Comparison of ENCODE assay signal across 21 cellular contexts in the genomic region with DNA sequence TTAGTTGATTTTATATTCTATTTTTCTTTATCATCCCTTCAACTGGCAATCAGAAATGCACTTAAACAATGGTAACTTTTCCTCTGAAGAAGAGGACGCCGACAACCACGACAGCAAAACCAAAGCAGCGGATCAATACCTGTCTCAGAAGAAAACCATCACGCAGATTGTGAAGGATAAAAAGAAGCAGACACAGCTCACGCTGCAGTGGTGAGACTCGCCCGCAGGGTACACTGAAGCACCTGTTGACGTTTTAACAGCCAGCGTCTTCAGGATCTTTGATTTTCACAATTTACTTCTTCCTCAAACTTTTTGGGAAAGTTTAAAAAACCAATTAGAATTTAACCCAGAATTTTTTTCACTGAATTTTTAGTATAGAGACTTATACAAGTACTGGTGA. TPM values are rescaled to one million over a fixed set of nuclear protein-coding genes. Genes with fewer than 3 reads are reported as not detected.
A peak's percentile ranks its signal among the peaks of the same experiment; 100 is the strongest.
DNase-seq lines count a peak whose midpoint lies in the region; ATAC-seq, FAIRE-seq and TF ChIP-seq lines count a peak whose summit lies in the region.
"Had no signal": no experiment of that assay in that cellular context is flagged by ENCODE, and none has a peak within 500 bp of the region (broad histone marks: within the 10 kb centered on the region; RNA-seq: fewer than 3 reads in every experiment).

No MANE protein-coding gene starts in this region.

- CTCF ChIA-PET in K562 (lab: Yijun Ruan, JAX; ENCODE audit: low intra/inter-chr PET ratio): no interaction called here

- H3K36me3 Mint-ChIP-seq in mesothelial cell of epicardium: no peaks in the 10 kb centered on the region
- H3K36me3 Mint-ChIP-seq: activated CD8-positive, alpha-beta memory T cell treated with anti-CD3 and anti-CD28 coated beads, Interleukin-2, amount 10 ng/mL, durations not matched to agents 7 days and 5 days had no signal

- no peak overlapping the region for H3K4me2 ChIP-seq in K562 (ENCODE audit: insufficient read depth, low read length)

- POLR2A ChIA-PET in K562 (lab: Yijun Ruan, JAX): interaction anchor here (0.8 kb wide), 1 partner anchor 127 kb away, joined by 4 read pairs; no protein-coding TSS in a partner anchor

- H3K4me3 ChIP-seq in GM08714 (ENCODE audit: low read length) (peak overlapping the region; percentile 22; the same call in 1 of the 2 replicates), K562 (no peak overlapping the region)
- H3K4me3 ChIP-seq: uterus had no signal

- no peaks in the 10 kb centered on the region for H3K9me1 ChIP-seq in K562 (ENCODE audit: control insufficient read depth, insufficient read depth, low read length)

- DNase-seq in COLO668 (lab: John Stamatoyannopoulos, UW; ENCODE audit: unreplicated experiment): peak; percentile 15
- no peak for DNase-seq in K562 (ENCODE audit: extremely low read depth in 1 of 4, low spot score in 3 of 4)
- DNase-seq in mesothelial cell of epicardium (ENCODE audit: low spot score in 2 of 2, unreplicated experiment in 2 of 2): no peak
- DNase-seq in middle frontal gyrus (ENCODE audit: extremely low spot score, low spot score): no peak
- no peak for DNase-seq in NCI-H2227 (lab: John Stamatoyannopoulos, UW; ENCODE audit: unreplicated experiment)
- DNase-seq in activated effector memory CD4-positive, alpha-beta T cell treated with anti-CD3 and anti-CD28 coated beads, Interleukin-2, amount 50 U/mL, for 16 hours: no peak
- DNase-seq: activated CD8-positive, alpha-beta memory T cell treated with anti-CD3 and anti-CD28 coated beads, Interleukin-2, amount 10 ng/mL, durations not matched to agents 7 days and 5 days; activated naive CD4-positive, alpha-beta T cell; brain microvascular endothelial cell; mesenchymal stem cell; NCI-H1694; NCI-H510A treated with DMSO at 0.1 percent for 48 hours; ovary; spleen; uterus had no signal

- no peak for TF ChIP-seq POLR2A in K562 (conservative IDR thresholded peaks at IDR 0.05)

- peak overlapping the region; percentile 79 for H3K4me3 Mint-ChIP-seq in mesothelial cell of epicardium
- H3K4me3 Mint-ChIP-seq: activated CD8-positive, alpha-beta memory T cell treated with anti-CD3 and anti-CD28 coated beads, Interleukin-2, amount 10 ng/mL, durations not matched to agents 7 days and 5 days; stimulated activated naive CD8-positive, alpha-beta T cell treated with anti-CD3 and anti-CD28 coated beads, Interleukin-15, Interleukin-2, amounts not matched to agents 100 ng/mL and 50 ng/mL, for 24 hours had no signal

- no peaks in the 10 kb centered on the region for H3K9me3 ChIP-seq in K562 (replicated peaks; ENCODE audit: control insufficient read depth, insufficient read depth, low read depth, low read length)
- H3K9me3 ChIP-seq: HAP-1, ovary, Peyer's patch, uterus had no signal

- no peak for TF ChIP-seq EP300 in K562 (IDR thresholded peaks at IDR 0.05; ENCODE audit: low read length)

- BruUV-seq in K562 (replicated peaks; lab: Mats Ljungman, UMichigan): no TSS peak

- peaks cover 11 to 15% of the 10 kb centered on the region in 2 experiments for H3K27me3 ChIP-seq in K562 (ENCODE audit: control insufficient read depth in 2 of 2, insufficient read depth in 2 of 2, low read length in 2 of 2)
- H3K27me3 ChIP-seq: ovary had no signal

- H3K27ac ChIP-seq in K562 (ENCODE audit: extremely low read depth, low read depth, low read length): no peak overlapping the region
- H3K27ac ChIP-seq: brain microvascular endothelial cell, ovary, Peyer's patch, spleen, uterus had no signal

- H3K36me3 ChIP-seq in K562 (ENCODE audit: control insufficient read depth, insufficient read depth, low read length): no peaks in the 10 kb centered on the region
- H3K36me3 ChIP-seq: brain microvascular endothelial cell, HAP-1, ovary, Peyer's patch, spleen, uterus had no signal

- TF ChIP-seq RAD21 in K562 (CRISPR knock-in tag; conservative IDR thresholded peaks at IDR 0.05 in 1 of 2, IDR thresholded peaks at IDR 0.05 in 1 of 2): no peak

- no peak overlapping the region for H3K27ac Mint-ChIP-seq in mesothelial cell of epicardium
- H3K27ac Mint-ChIP-seq: activated CD8-positive, alpha-beta memory T cell treated with anti-CD3 and anti-CD28 coated beads, Interleukin-2, amount 10 ng/mL, durations not matched to agents 7 days and 5 days; stimulated activated naive CD8-positive, alpha-beta T cell treated with anti-CD3 and anti-CD28 coated beads, Interleukin-15, Interleukin-2, amounts not matched to agents 100 ng/mL and 50 ng/mL, for 24 hours had no signal

- ATAC-seq in K562 (0 out of 3 replicates have a peak, but pooled peaks have one; percentile 48), HG03378 (IDR thresholded peaks at IDR 0.05; ENCODE audit: unreplicated experiment) (no peak)

- no peak overlapping the region for H2AFZ ChIP-seq in K562 (ENCODE audit: low read depth, low read length)

- no peaks in the 10 kb centered on the region for H4K20me1 ChIP-seq in K562 (replicated peaks; ENCODE audit: control insufficient read depth, insufficient read depth, low read length)

- H3K9me3 Mint-ChIP-seq in mesothelial cell of epicardium: no peaks in the 10 kb centered on the region

- in situ Hi-C loops in K562 (cut with MboI): no loop called here

- H3K79me2 ChIP-seq in K562 (ENCODE audit: control insufficient read depth, insufficient read depth, low read length): no peaks in the 10 kb centered on the region

- peaks cover 0 to 10% of the 10 kb centered on the region in 2 experiments; a peak in 2 of 5 replicates for H3K4me1 ChIP-seq in K562 (replicated peaks in 1 of 2; ENCODE audit: control insufficient read depth in 2 of 2, insufficient read depth in 2 of 2, low read length in 2 of 2)
- H3K4me1 ChIP-seq: HAP-1, uterus had no signal

- no peak for TF ChIP-seq CTCF in K562 (IDR thresholded peaks at IDR 0.05 in 2 of 3, conservative IDR thresholded peaks at IDR 0.05 in 1 of 3; ENCODE audit: insufficient read depth in 2 of 3, low read depth in 1 of 3, low read length in 3 of 3)
- no peak for TF ChIP-seq CTCF in mesothelial cell of epicardium (IDR thresholded peaks at IDR 0.05; ENCODE audit: unreplicated experiment)

- intact Hi-C loops in K562 (cut with micrococcal nuclease): no loop called here

- no peak for FAIRE-seq in K562 (lab: Jason Lieb, UNC)

- H3K27me3 Mint-ChIP-seq in mesothelial cell of epicardium (ENCODE audit: low read depth): peaks cover 52% of the 10 kb centered on the region

- peaks cover 24% of the 10 kb centered on the region for H3K4me1 Mint-ChIP-seq in mesothelial cell of epicardium

- H3K9ac ChIP-seq in K562 (ENCODE audit: insufficient read depth in 1 of 2, low read depth in 2 of 2, low read length in 2 of 2): no peak overlapping the region

- 4% methylated on average over 10 of the region's 10 CpGs for WGBS in K562 (ENCODE audit: insufficient coverage, low coverage, missing lambda C conversion rate)

TF ChIP-seq in K562, 482 proteins besides CTCF, POLR2A, EP300 and RAD21 (continues in another document):
- TF ChIP-seq ZNF696 (CRISPR knock-in tag; conservative IDR thresholded peaks at IDR 0.05): no peak

RNA-seq across cellular contexts. Expression of a gene that starts 0.7 kb away (rescaled TPM):
- not detected in 2 replicates for total RNA-seq in K562 (2011; cell fraction: chromatin; rRNA removed; ENCODE audit: low replicate concordance)
- not detected in 2 replicates for total RNA-seq in K562 (2011; cell fraction: nucleolus; rRNA removed)
- total RNA-seq in K562 (2011; cell fraction: nucleoplasm; rRNA removed): not detected in 2 replicates
- total RNA-seq in K562 (2014; rRNA removed) (not detected in 2 replicates), K562 (2014; rRNA removed; fragmentation: Illumina TruSeq; extraction: Trizol) (not detected in 2 replicates), K562 (2015; rRNA removed; fragmentation: Illumina TruSeq; extraction: Trizol) (not detected in 2 replicates), K562 (2021) (not detected in 2 replicates), mesothelial cell of epicardium (3.4 to 4.0 TPM (median 3.8 TPM) in 3 replicates)
- polyA plus RNA-seq in K562 (2011; rRNA removed) (not detected in 2 replicates), K562 (2014; fragmentation: Illumina TruSeq; extraction: Trizol) (not detected in 2 replicates), K562 (2014; fragmentation: Nextera tagmentation; extraction: Ambion mirVana) (not detected), K562 (2014; rRNA removed) (not detected in 2 replicates)
- not detected in 2 replicates for polyA plus RNA-seq in K562 (2011; cell fraction: cytosol; rRNA removed)
- polyA plus RNA-seq in K562 (2011; cell fraction: nucleus; rRNA removed): not detected in 2 replicates
- not detected in 2 replicates for polyA plus RNA-seq in K562 (2012)
- not detected in 2 replicates for polyA minus RNA-seq in K562 (2011; rRNA and poly(A)+ RNA removed)
- not detected in 2 replicates for polyA minus RNA-seq in K562 (2011; cell fraction: cytosol; rRNA and poly(A)+ RNA removed)
- not detected in 2 replicates for polyA minus RNA-seq in K562 (2011; cell fraction: nucleus; rRNA and poly(A)+ RNA removed)
- total RNA-seq: activated CD8-positive, alpha-beta memory T cell treated with anti-CD3 and anti-CD28 coated beads, Interleukin-2, amount 10 ng/mL, durations not matched to agents 7 days and 5 days; ovary; spleen; uterus had no signal
- polyA plus RNA-seq: BJ, ovary, spleen had no signal

RNA-seq across cellular contexts. Expression of a gene that starts 48.9 kb away (rescaled TPM):
- total RNA-seq in K562 (2011; cell fraction: chromatin; rRNA removed; ENCODE audit: low replicate concordance): not detected in 2 replicates
- total RNA-seq in K562 (2011; cell fraction: nucleolus; rRNA removed): not detected in 2 replicates
- not detected in 2 replicates for total RNA-seq in K562 (2011; cell fraction: nucleoplasm; rRNA removed)
- total RNA-seq in K562 (2014; rRNA removed) (not detected in 2 replicates), K562 (2014; rRNA removed; fragmentation: Illumina TruSeq; extraction: Trizol) (not detected in 2 replicates), K562 (2015; rRNA removed; fragmentation: Illumina TruSeq; extraction: Trizol) (not detected in 2 replicates), K562 (2021) (not detected in 2 replicates), mesothelial cell of epicardium (0.18 to 0.40 TPM (median 0.32 TPM) in 3 replicates)
- polyA plus RNA-seq in K562 (2011; rRNA removed) (0.03 TPM in 1 of 2 replicates, not detected in the other), K562 (2014; fragmentation: Illumina TruSeq; extraction: Trizol) (not detected in 2 replicates), K562 (2014; fragmentation: Nextera tagmentation; extraction: Ambion mirVana) (under 1 TPM in 1 of 2 experiments, not detected in 1; 0.03 TPM), K562 (2014; rRNA removed) (not detected in 2 replicates)
- polyA plus RNA-seq in K562 (2011; cell fraction: cytosol; rRNA removed): 0.01 TPM in 1 of 2 replicates, not detected in the other
- polyA plus RNA-seq in K562 (2011; cell fraction: nucleus; rRNA removed): not detected in 2 replicates
- not detected in 2 replicates for polyA plus RNA-seq in K562 (2012)
- polyA minus RNA-seq in K562 (2011; rRNA and poly(A)+ RNA removed): not detected in 2 replicates
- polyA minus RNA-seq in K562 (2011; cell fraction: cytosol; rRNA and poly(A)+ RNA removed): not detected in 2 replicates
- not detected in 2 replicates for polyA minus RNA-seq in K562 (2011; cell fraction: nucleus; rRNA and poly(A)+ RNA removed)
- total RNA-seq: activated CD8-positive, alpha-beta memory T cell treated with anti-CD3 and anti-CD28 coated beads, Interleukin-2, amount 10 ng/mL, durations not matched to agents 7 days and 5 days; ovary; Peyer's patch; spleen had no signal
- polyA plus RNA-seq: BJ, ovary, spleen had no signal
